Comparison of ENCODE assay signal across 8 cellular contexts in genomic region chr2:106160786-106161261, GRCh38. TPM values are rescaled to one million over a fixed set of nuclear protein-coding genes. Genes with fewer than 3 reads are reported as not detected.
A peak's percentile ranks its signal among the peaks of the same experiment; 100 is the strongest.
DNase-seq lines count a peak whose midpoint lies in the region; ATAC-seq and TF ChIP-seq lines count a peak whose summit lies in the region.

No MANE protein-coding gene starts in this region.

- ATAC-seq in GM18502 (IDR thresholded peaks at IDR 0.05; ENCODE audit: poor library complexity, unreplicated experiment) = peak; percentile 69
- peak; percentile 58 for ATAC-seq in HG02981 (IDR thresholded peaks at IDR 0.05; ENCODE audit: unreplicated experiment)
- ATAC-seq in activated CD8-positive, alpha-beta T cell treated with anti-CD3 and anti-CD28 coated beads for 36 hours = peak; percentile 73
- peak; percentile 76 to 83 for ATAC-seq in naive B cell (ENCODE audit: low read depth in 2 of 2)
- ATAC-seq in HG03039 (IDR thresholded peaks at IDR 0.05; ENCODE audit: unreplicated experiment) = no peak
- ATAC-seq in HG03521 (IDR thresholded peaks at IDR 0.05; ENCODE audit: unreplicated experiment) = no peak
- no peak for ATAC-seq in WTC11

- intact Hi-C loops in activated CD8-positive, alpha-beta T cell treated with anti-CD3 and anti-CD28 coated beads for 36 hours (cut with micrococcal nuclease) = loop anchor here (2.0 kb wide), 1 partner anchor 32 kb away; no protein-coding TSS in a partner anchor

- CTCF ChIA-PET in activated CD8-positive, alpha-beta T cell treated with anti-CD3 and anti-CD28 coated beads for 36 hours (lab: Charles Lee) = interaction anchor here (1.4 to 2.6 kb wide), 3 partner anchors 13 to 56 kb away, joined by 3 to 16 read pairs (median 4); no protein-coding TSS in a partner anchor
- CTCF ChIA-PET in WTC11 (lab: Charles Lee) = interaction anchor here (0.6 kb wide), 1 partner anchor 421 kb away, joined by 4 read pairs; no protein-coding TSS in a partner anchor

- DNase-seq in activated CD8-positive, alpha-beta T cell treated with anti-CD3 and anti-CD28 coated beads for 36 hours = peak; percentile 74
- DNase-seq in naive B cell (peak; percentile 66), WTC11 (ENCODE audit: low spot score) (no peak)
- no peak for DNase-seq in effector CD8-positive, alpha-beta T cell (lab: John Stamatoyannopoulos, UW)

- POLR2A ChIA-PET in activated CD8-positive, alpha-beta T cell treated with anti-CD3 and anti-CD28 coated beads for 36 hours (lab: Charles Lee) = interaction anchor here (0.8 to 3.9 kb wide), 13 partner anchors 9 to 413 kb away, joined by 3 to 25 read pairs (median 7); partner anchors contain the start of gene UXS1
- POLR2A ChIA-PET in WTC11 (lab: Charles Lee) = no interaction called here

- peak overlapping the region; percentile 98 for H3K27ac Mint-ChIP-seq in activated CD8-positive, alpha-beta T cell treated with anti-CD3 and anti-CD28 coated beads for 36 hours
- peak overlapping the region; percentile 91 to 97 (median 94) for H3K27ac Mint-ChIP-seq in naive B cell
- no peak overlapping the region for H3K27ac Mint-ChIP-seq in WTC11

- no peak for TF ChIP-seq CTCF in activated CD8-positive, alpha-beta T cell treated with anti-CD3 and anti-CD28 coated beads for 36 hours (IDR thresholded peaks at IDR 0.05)
- no peak for TF ChIP-seq CTCF in WTC11 (IDR thresholded peaks at IDR 0.05)

- H3K9me3 Mint-ChIP-seq in activated CD8-positive, alpha-beta T cell treated with anti-CD3 and anti-CD28 coated beads for 36 hours = peaks cover 4% of the 10 kb centered on the region
- H3K9me3 Mint-ChIP-seq in naive B cell (no peaks in the 10 kb centered on the region), WTC11 (no peaks in the 10 kb centered on the region)

- no peaks in the 10 kb centered on the region for H3K27me3 Mint-ChIP-seq in activated CD8-positive, alpha-beta T cell treated with anti-CD3 and anti-CD28 coated beads for 36 hours
- H3K27me3 Mint-ChIP-seq in naive B cell (no peaks in the 10 kb centered on the region), WTC11 (ENCODE audit: low read depth) (no peaks in the 10 kb centered on the region)

- peak overlapping the region; percentile 80 for H3K4me3 Mint-ChIP-seq in activated CD8-positive, alpha-beta T cell treated with anti-CD3 and anti-CD28 coated beads for 36 hours
- peak overlapping the region; percentile 84 to 97 (median 92) for H3K4me3 Mint-ChIP-seq in naive B cell
- no peak overlapping the region for H3K4me3 Mint-ChIP-seq in WTC11

- H3K36me3 Mint-ChIP-seq in activated CD8-positive, alpha-beta T cell treated with anti-CD3 and anti-CD28 coated beads for 36 hours (ENCODE audit: low read depth) = peaks cover 73% of the 10 kb centered on the region
- H3K36me3 Mint-ChIP-seq in naive B cell (peaks cover 13 to 14% of the 10 kb centered on the region in 2 donors), WTC11 (peaks cover 33% of the 10 kb centered on the region)

- H3K4me1 Mint-ChIP-seq in activated CD8-positive, alpha-beta T cell treated with anti-CD3 and anti-CD28 coated beads for 36 hours (ENCODE audit: low read depth) = peaks cover 85% of the 10 kb centered on the region
- H3K4me1 Mint-ChIP-seq in naive B cell (peaks cover 63 to 80% (median 75%) of the 10 kb centered on the region in 3 donors), WTC11 (peaks cover 32% of the 10 kb centered on the region)

TF ChIP-seq in WTC11, 78 proteins besides CTCF, POLR2A, EP300 and RAD21:
- no peak for TF ChIP-seq ATF2 (CRISPR knock-in tag; IDR thresholded peaks at IDR 0.05; ENCODE audit: borderline replicate concordance, low read depth)
- TF ChIP-seq ATF1 (CRISPR knock-in tag; IDR thresholded peaks at IDR 0.05) = no peak
- no peak for TF ChIP-seq ZSCAN18 (CRISPR knock-in tag; IDR thresholded peaks at IDR 0.05)
- no peak for TF ChIP-seq NR3C1 (CRISPR knock-in tag; conservative IDR thresholded peaks at IDR 0.05; ENCODE audit: low read depth)

RNA-seq across cellular contexts. Expression of gene UXS1, which starts 33.3 kb away (rescaled TPM):
- total RNA-seq in activated CD8-positive, alpha-beta T cell treated with anti-CD3 and anti-CD28 coated beads for 36 hours = 10 to 100 TPM; 47.4 to 47.8 TPM
- 10 to 100 TPM; 26.8 to 61.0 (median 51.1) TPM for polyA plus RNA-seq in naive B cell (ENCODE audit: low read depth in 6 of 6)
- total RNA-seq in WTC11 (2021) = 39.2 to 44.7 TPM (median 42.6 TPM) in 3 replicates

Comparison
In these comparisons a context has a peak if more than half of its experiments do, and no peak if none do; other contexts are left out.
1. ATAC-seq: peak in GM18502 (single experiment), HG02981 (single experiment), activated CD8-positive, alpha-beta T cell treated with anti-CD3 and anti-CD28 coated beads for 36 hours (single experiment) and naive B cell (2 of 2); none in HG03039 (single experiment), HG03521 (single experiment) and WTC11 (single experiment).
2. DNase-seq: peak in activated CD8-positive, alpha-beta T cell treated with anti-CD3 and anti-CD28 coated beads for 36 hours (single experiment) and naive B cell (single experiment); none in effector CD8-positive, alpha-beta T cell (single experiment) and WTC11 (single experiment).